In genomic region chr2:218516614-218517013, GRCh38 we compare ENCODE assay signal across 10 cellular contexts. TPM values are rescaled to one million over a fixed set of nuclear protein-coding genes. Genes with fewer than 3 reads are reported as not detected.
DNase-seq lines count a peak whose midpoint lies in the region; ATAC-seq, FAIRE-seq and TF ChIP-seq lines count a peak whose summit lies in the region.
"Had no signal": no experiment of that assay in that cellular context is flagged by ENCODE, and none has a peak within 500 bp of the region (broad histone marks: within the 10 kb centered on the region; RNA-seq: fewer than 3 reads in every experiment).

No MANE protein-coding gene starts in this region.

- no peaks in the 10 kb centered on the region for H3K9me3 ChIP-seq in H1 (ENCODE audit: insufficient read depth in 2 of 2, low read depth in 1 of 2, low read length in 1 of 2)
- H3K9me3 ChIP-seq in psoas muscle = no peaks in the 10 kb centered on the region

- H3K4me1 ChIP-seq in H1 (replicated peaks in 1 of 4; ENCODE audit: control insufficient read depth in 3 of 4, insufficient read depth in 4 of 4, low read length in 3 of 4) = no peaks in the 10 kb centered on the region
- no peaks in the 10 kb centered on the region for H3K4me1 ChIP-seq in psoas muscle

- TF ChIP-seq EP300 in H1 (IDR thresholded peaks at IDR 0.05; ENCODE audit: borderline replicate concordance in 1 of 2, low read depth in 2 of 2, low read length in 2 of 2) = no peak

- ATAC-seq in activated CD8-positive, alpha-beta memory T cell treated with anti-CD3 and anti-CD28 coated beads, Interleukin-2, amount 10 ng/mL, durations not matched to agents 7 days and 5 days = peak; percentile 63
- ATAC-seq in psoas muscle = no peak
- no peak for ATAC-seq in omental fat pad (ENCODE audit: low FRiP score)

- H2BK5ac ChIP-seq in H1 (ENCODE audit: low read depth, low read length) = no peak overlapping the region

- H3K4ac ChIP-seq in H1 (replicated peaks; ENCODE audit: insufficient read length, low read depth, low read length) = no peak overlapping the region

- no peak overlapping the region for H2BK15ac ChIP-seq in H1 (ENCODE audit: low read length)

- no peak overlapping the region for H3K9ac ChIP-seq in H1 (replicated peaks in 1 of 4; ENCODE audit: extremely low read depth in 1 of 4, low read depth in 3 of 4, low read length in 3 of 4)

- peaks cover 0 to 14% of the 10 kb centered on the region in 2 experiments; a peak in 2 of 4 replicates for H3K79me2 ChIP-seq in H1 (ENCODE audit: control insufficient read depth in 1 of 2, insufficient read depth in 2 of 2, low read length in 2 of 2)

- no peak overlapping the region for H4K5ac ChIP-seq in H1 (ENCODE audit: insufficient read length, low read depth, low read length)

- H3K14ac ChIP-seq in H1 (ENCODE audit: insufficient read length) = no peak overlapping the region

- H3K4me1 Mint-ChIP-seq in activated CD8-positive, alpha-beta memory T cell treated with anti-CD3 and anti-CD28 coated beads, Interleukin-2, amount 10 ng/mL, durations not matched to agents 7 days and 5 days = peaks cover 38% of the 10 kb centered on the region

- intact Hi-C loops in psoas muscle (cut with DNase I) = no loop called here

- CTCF ChIA-PET in activated CD8-positive, alpha-beta memory T cell treated with anti-CD3 and anti-CD28 coated beads, Interleukin-2, amount 10 ng/mL, durations not matched to agents 7 days and 5 days (lab: Charles Lee) = interaction anchor here (1.0 to 2.2 kb wide), 6 partner anchors 14 to 45 kb away, joined by 3 to 8 read pairs (median 4); no protein-coding TSS in a partner anchor
- CTCF ChIA-PET in H1 (lab: Charles Lee; ENCODE audit: partially characterized antibody) = interaction anchor here (0.5 to 2.7 kb wide), 21 partner anchors 9 to 178 kb away, joined by 3 to 18 read pairs (median 4); partner anchors contain the start of gene PLCD4

- H3K36me3 ChIP-seq in H1 (ENCODE audit: control insufficient read depth in 2 of 4, insufficient read depth in 4 of 4, low read length in 3 of 4) = no peaks in the 10 kb centered on the region; a peak in 2 of 8 replicates
- no peaks in the 10 kb centered on the region for H3K36me3 ChIP-seq in psoas muscle (ENCODE audit: insufficient read depth in 1 of 2, low read depth in 1 of 2)

- no peak overlapping the region for H3K4me3 Mint-ChIP-seq in activated CD8-positive, alpha-beta memory T cell treated with anti-CD3 and anti-CD28 coated beads, Interleukin-2, amount 10 ng/mL, durations not matched to agents 7 days and 5 days

- no peaks in the 10 kb centered on the region for H3K79me1 ChIP-seq in H1 (ENCODE audit: low read depth, low read length)

- no peak overlapping the region for H3K56ac ChIP-seq in H1 (replicated peaks; ENCODE audit: insufficient read length, low read depth, low read length)

- no peak overlapping the region for H3K4me2 ChIP-seq in H1 (ENCODE audit: insufficient read depth in 1 of 2, low read depth in 2 of 2, low read length in 2 of 2)

- H3K18ac ChIP-seq in H1 (ENCODE audit: extremely low read depth, low read length) = no peak overlapping the region

- no peak for DNase-seq in activated CD8-positive, alpha-beta memory T cell treated with anti-CD3 and anti-CD28 coated beads, Interleukin-2, amount 10 ng/mL, durations not matched to agents 7 days and 5 days
- DNase-seq in activated CD8-positive, alpha-beta memory T cell treated with anti-CD3 and anti-CD28 coated beads for 24 hours = no peak
- DNase-seq in NAMALWA (ENCODE audit: low spot score) = peak; percentile 56
- no peak for DNase-seq in H1 (ENCODE audit: low read depth in 1 of 2, low spot score in 2 of 2)
- no peak for DNase-seq in psoas muscle
- no peak for DNase-seq in omental fat pad (ENCODE audit: low spot score)
- DNase-seq in SW480 (ENCODE audit: low spot score) = no peak
- DNase-seq in midbrain (lab: John Stamatoyannopoulos, UW) = no peak
- DNase-seq: NK-92 treated with Interleukin-12 subunit alpha and Interleukin-12 subunit beta, amount 100 ng/mL, for 24 hours had no signal

- no peak overlapping the region for H2AFZ ChIP-seq in H1 (ENCODE audit: low read length)

- H3K4me3 ChIP-seq in H1 (ENCODE audit: extremely low read depth in 1 of 4, insufficient read depth in 2 of 4, low read depth in 3 of 4, low read length in 4 of 4) (no peak overlapping the region), psoas muscle (no peak overlapping the region)

- TF ChIP-seq RAD21 in H1 (IDR thresholded peaks at IDR 0.05 in 1 of 2, conservative IDR thresholded peaks at IDR 0.05 in 1 of 2; ENCODE audit: low read depth in 2 of 2, low read length in 2 of 2) = peak in 1 of 2 experiments; percentile 18; a peak in 1 of 4 replicates

- TF ChIP-seq POLR2A in H1 (IDR thresholded peaks at IDR 0.05; ENCODE audit: control extremely low read depth in 1 of 2, low read depth in 2 of 2, low read length in 2 of 2) = no peak

- H3K9me3 Mint-ChIP-seq in activated CD8-positive, alpha-beta memory T cell treated with anti-CD3 and anti-CD28 coated beads, Interleukin-2, amount 10 ng/mL, durations not matched to agents 7 days and 5 days (ENCODE audit: low read depth) = no peaks in the 10 kb centered on the region
- H3K9me3 Mint-ChIP-seq: activated T-helper 2 cell treated with anti-CD3 and anti-CD28 coated beads, Interferon-gamma antibody, Interleukin-2, Interleukin-4, amounts not matched to agents 10 μg/mL and 5 μg/mL and 100 μg/mL, durations not matched to agents 14 hours and 24 hours and 36 hours had no signal

- peak overlapping the region; percentile 86 for H3K27ac Mint-ChIP-seq in activated CD8-positive, alpha-beta memory T cell treated with anti-CD3 and anti-CD28 coated beads, Interleukin-2, amount 10 ng/mL, durations not matched to agents 7 days and 5 days
- H3K27ac Mint-ChIP-seq: activated T-helper 2 cell treated with anti-CD3 and anti-CD28 coated beads, Interferon-gamma antibody, Interleukin-2, Interleukin-4, amounts not matched to agents 10 μg/mL and 5 μg/mL and 100 μg/mL, durations not matched to agents 14 hours and 24 hours and 36 hours had no signal

- TF ChIP-seq CTCF in H1 (IDR thresholded peaks at IDR 0.05; ENCODE audit: control extremely low read depth in 1 of 3, insufficient read depth in 1 of 3, low read depth in 1 of 3, low read length in 3 of 3) (peak in 2 of 3 experiments; percentile 25 to 51; a peak in 2 of 4 replicates), psoas muscle (IDR thresholded peaks at IDR 0.05) (peak; percentile 24), omental fat pad (IDR thresholded peaks at IDR 0.05) (no peak)

- H3K23ac ChIP-seq in H1 (ENCODE audit: insufficient read length) = no peak overlapping the region

- no peak overlapping the region for H2BK12ac ChIP-seq in H1 (ENCODE audit: low read depth, low read length)

- H2BK20ac ChIP-seq in H1 (ENCODE audit: low read length) = no peak overlapping the region

- H3K27ac ChIP-seq in H1 (ENCODE audit: low read depth, low read length) = no peak overlapping the region
- no peak overlapping the region for H3K27ac ChIP-seq in psoas muscle

- 71% methylated on average over 1 of the region's 1 CpG; no CpG with 5 or more reads in 1 of the 2 experiments for WGBS in H1 (ENCODE audit: extremely low coverage in 1 of 2, insufficient coverage in 1 of 2, insufficient read length in 1 of 2, insufficient replicate concordance in 2 of 2, low coverage in 1 of 2, low lambda C conversion rate in 2 of 2, missing lambda C conversion rate in 1 of 2), 2 experiments
- WGBS in psoas muscle, 3 donors = 89 to 100% (median 94%) methylated on average over 1 of the region's 1 CpG

- no peak for FAIRE-seq in H1 (lab: Jason Lieb, UNC)

- H3K27me3 ChIP-seq in H1 (replicated peaks in 1 of 4; ENCODE audit: control insufficient read depth in 3 of 4, extremely low read depth in 1 of 4, insufficient read depth in 3 of 4, low read length in 3 of 4) (no peaks in the 10 kb centered on the region), psoas muscle (ENCODE audit: insufficient read depth in 3 of 3, low read length in 2 of 3) (no peaks in the 10 kb centered on the region)

- H3K23me2 ChIP-seq in H1 (ENCODE audit: low read depth, low read length) = no peaks in the 10 kb centered on the region

- H3K36me3 Mint-ChIP-seq in activated CD8-positive, alpha-beta memory T cell treated with anti-CD3 and anti-CD28 coated beads, Interleukin-2, amount 10 ng/mL, durations not matched to agents 7 days and 5 days = peaks cover 62% of the 10 kb centered on the region

- no peak overlapping the region for H4K8ac ChIP-seq in H1 (ENCODE audit: extremely low read depth, insufficient read depth, low read length)

- H2AK5ac ChIP-seq in H1 (ENCODE audit: low read depth, low read length) = no peak overlapping the region

- no peaks in the 10 kb centered on the region for H4K20me1 ChIP-seq in H1 (replicated peaks in 1 of 2; ENCODE audit: control insufficient read depth in 1 of 2, insufficient read depth in 2 of 2, low read length in 2 of 2)

- POLR2A ChIA-PET in H1 (lab: Charles Lee; ENCODE audit: partially characterized antibody) = interaction anchor here (1.0 to 2.2 kb wide), 2 partner anchors 11 to 15 kb away, joined by 3 to 6 read pairs; no protein-coding TSS in a partner anchor

- H2BK120ac ChIP-seq in H1 (replicated peaks; ENCODE audit: low read depth, low read length) = no peak overlapping the region

- no peaks in the 10 kb centered on the region for H3K27me3 Mint-ChIP-seq in activated CD8-positive, alpha-beta memory T cell treated with anti-CD3 and anti-CD28 coated beads, Interleukin-2, amount 10 ng/mL, durations not matched to agents 7 days and 5 days

- H4K91ac ChIP-seq in H1 (replicated peaks; ENCODE audit: insufficient read length, low read length) = no peak overlapping the region

RNA-seq across cellular contexts. Expression of gene USP37, which starts 51.5 kb away (rescaled TPM):
- 10 to 100 TPM; 33.7 to 37.6 TPM for total RNA-seq in activated CD8-positive, alpha-beta memory T cell treated with anti-CD3 and anti-CD28 coated beads, Interleukin-2, amount 10 ng/mL, durations not matched to agents 7 days and 5 days
- total RNA-seq in H1 (2021; fragmentation: NEBNext Ultra II Directional; extraction: Animal tissue kit (Norgen Biotek cat#: 25700)) = 22.3 and 29.1 TPM in 2 replicates
- polyA plus RNA-seq in H1 (2011; rRNA removed) = 1.9 and 3.8 TPM in 2 replicates
- polyA plus RNA-seq in H1 (2011; cell fraction: cytosol; rRNA removed) = 4.8 TPM
- 4.2 TPM for polyA plus RNA-seq in H1 (2011; cell fraction: nucleus; rRNA removed)
- polyA plus RNA-seq in H1 (2012, experiment 1 of 2) = 4.3 to 10.0 TPM (median 6.6 TPM) in 4 replicates
- 0.80 TPM for polyA plus RNA-seq in H1 (2012, experiment 2 of 2)
- polyA plus RNA-seq in H1 (2013, experiment 1 of 2) = 9.1 TPM
- polyA plus RNA-seq in H1 (2013, experiment 2 of 2) = 8.6 TPM
- polyA minus RNA-seq in H1 (2011; rRNA and poly(A)+ RNA removed) = 21.9 and 30.4 TPM in 2 replicates
- polyA minus RNA-seq in H1 (2011; cell fraction: cytosol; rRNA and poly(A)+ RNA removed) = 14.7 TPM
- polyA minus RNA-seq in H1 (2011; cell fraction: nucleus; rRNA and poly(A)+ RNA removed) = 35.5 TPM
- 10 to 100 TPM in 1 of 4 donors, 1 to 10 TPM in 3; 5.9 to 10.0 (median 7.2) TPM for total RNA-seq in psoas muscle
- 1 to 10 TPM; 2.1 to 6.3 (median 3.4) TPM for polyA plus RNA-seq in psoas muscle
- 10 to 100 TPM in 2 of 4 donors, 1 to 10 TPM in 2; 8.5 to 44.6 (median 12.2) TPM for total RNA-seq in omental fat pad

RNA-seq across cellular contexts. Expression of gene CNOT9, which starts 52.0 kb away (rescaled TPM):
- total RNA-seq in activated CD8-positive, alpha-beta memory T cell treated with anti-CD3 and anti-CD28 coated beads, Interleukin-2, amount 10 ng/mL, durations not matched to agents 7 days and 5 days = 100 to 1,000 TPM in 1 of 2 experiments, 10 to 100 TPM in 1; 82.5 to 111 TPM
- total RNA-seq in H1 (2021; fragmentation: NEBNext Ultra II Directional; extraction: Animal tissue kit (Norgen Biotek cat#: 25700)) = 78.1 and 81.2 TPM in 2 replicates
- polyA plus RNA-seq in H1 (2011; rRNA removed) = 64.3 and 79.3 TPM in 2 replicates
- polyA plus RNA-seq in H1 (2011; cell fraction: cytosol; rRNA removed) = 62.1 TPM
- polyA plus RNA-seq in H1 (2011; cell fraction: nucleus; rRNA removed) = 66.0 TPM
- polyA plus RNA-seq in H1 (2012, experiment 1 of 2) = 54.7 to 64.3 TPM (median 60.5 TPM) in 4 replicates
- polyA plus RNA-seq in H1 (2012, experiment 2 of 2) = 32.4 TPM
- 51.5 TPM for polyA plus RNA-seq in H1 (2013, experiment 1 of 2)
- polyA plus RNA-seq in H1 (2013, experiment 2 of 2) = 50.8 TPM
- polyA minus RNA-seq in H1 (2011; rRNA and poly(A)+ RNA removed) = 169 and 221 TPM in 2 replicates
- 94.4 TPM for polyA minus RNA-seq in H1 (2011; cell fraction: cytosol; rRNA and poly(A)+ RNA removed)
- 74.1 TPM for polyA minus RNA-seq in H1 (2011; cell fraction: nucleus; rRNA and poly(A)+ RNA removed)
- 10 to 100 TPM; 15.9 to 22.9 (median 17.2) TPM for total RNA-seq in psoas muscle
- polyA plus RNA-seq in psoas muscle = 10 to 100 TPM; 12.3 to 20.6 (median 20.1) TPM
- 10 to 100 TPM; 35.7 to 88.7 (median 57.9) TPM for total RNA-seq in omental fat pad

Comparison
In these comparisons a context has a peak if more than half of its experiments do, and no peak if none do; other contexts are left out.
1. CTCF ChIP-seq: peak in H1 (2 of 3) and psoas muscle (single experiment); none in omental fat pad (0 of 3).